In the genomic region with DNA sequence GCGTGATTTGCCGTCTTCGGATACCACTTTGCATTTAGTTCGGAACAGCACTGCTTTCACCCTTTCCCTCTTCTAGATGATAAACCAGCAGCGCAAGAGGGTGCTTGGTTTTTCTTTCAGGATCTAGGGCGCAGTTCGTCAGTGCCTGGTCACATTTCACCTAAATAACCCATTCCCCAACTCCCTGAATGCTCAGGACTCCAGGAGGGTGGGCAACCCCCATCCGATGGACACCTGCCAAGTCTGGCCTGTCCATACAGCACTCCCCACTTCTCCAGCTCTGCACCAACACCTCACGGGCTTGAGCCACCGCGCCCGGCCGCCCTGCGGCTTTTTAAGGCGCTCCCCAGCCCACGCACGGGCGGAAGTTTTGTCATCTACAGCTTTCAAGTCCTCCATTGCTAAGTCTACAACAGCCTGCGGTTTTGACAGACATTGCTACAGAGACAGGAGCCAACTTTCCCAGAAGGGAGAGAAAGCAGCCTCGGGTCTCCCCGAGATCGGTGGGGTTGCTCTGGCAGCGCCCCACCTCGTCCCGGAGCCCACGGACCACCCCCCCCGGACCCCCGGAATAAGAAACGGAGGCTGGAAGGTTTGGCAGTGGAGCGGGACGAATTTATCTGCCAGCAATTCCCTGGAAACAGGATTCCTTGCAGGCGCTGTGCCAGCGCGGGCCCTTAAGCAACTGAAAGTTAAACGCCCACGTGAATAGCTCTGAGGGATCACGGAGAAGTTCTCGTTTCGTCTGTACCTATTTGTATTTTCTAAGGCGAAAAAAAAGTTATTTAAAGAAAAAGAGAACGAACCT, we compare ENCODE assay signal across 9 cellular contexts. TPM values are rescaled to one million over a fixed set of nuclear protein-coding genes. Genes with fewer than 3 reads are reported as not detected.
DNase-seq lines count a peak whose midpoint lies in the region; ATAC-seq lines count a peak whose summit lies in the region.
"Had no signal": no experiment of that assay in that cellular context is flagged by ENCODE, and none has a peak within 500 bp of the region (broad histone marks: within the 10 kb centered on the region; RNA-seq: fewer than 3 reads in every experiment).

No MANE protein-coding gene starts in this region.

- peak overlapping the region; percentile 87 for H3K27ac Mint-ChIP-seq in activated naive CD8-positive, alpha-beta T cell treated with anti-CD3 and anti-CD28 coated beads, Interleukin-2, amount 10 ng/mL, durations not matched to agents 7 days and 5 days

- POLR2A ChIA-PET in activated naive CD8-positive, alpha-beta T cell treated with anti-CD3 and anti-CD28 coated beads, Interleukin-2, amount 10 ng/mL, durations not matched to agents 7 days and 5 days (lab: Charles Lee) = interaction anchor here (0.6 to 2.5 kb wide), 11 partner anchors 10 to 273 kb away, joined by 3 to 14 read pairs (median 5); partner anchors contain the start of genes PEX12 and SLFN12L

- no peaks in the 10 kb centered on the region for H3K27me3 Mint-ChIP-seq in activated naive CD8-positive, alpha-beta T cell treated with anti-CD3 and anti-CD28 coated beads, Interleukin-2, amount 10 ng/mL, durations not matched to agents 7 days and 5 days

- peak overlapping the region; percentile 34; the same call in 1 of the 2 replicates for H3K4me3 ChIP-seq in iPS-18c (ENCODE audit: insufficient read depth, low read depth, low read length)

- peaks cover 2% of the 10 kb centered on the region for H3K9me3 ChIP-seq in iPS-18c (ENCODE audit: control insufficient read depth, insufficient read depth, low read length)

- peak overlapping the region; percentile 78 for H3K4me3 Mint-ChIP-seq in activated naive CD8-positive, alpha-beta T cell treated with anti-CD3 and anti-CD28 coated beads, Interleukin-2, amount 10 ng/mL, durations not matched to agents 7 days and 5 days
- H3K4me3 Mint-ChIP-seq: neural crest cell had no signal

- peaks cover 58% of the 10 kb centered on the region for H3K4me1 Mint-ChIP-seq in activated naive CD8-positive, alpha-beta T cell treated with anti-CD3 and anti-CD28 coated beads, Interleukin-2, amount 10 ng/mL, durations not matched to agents 7 days and 5 days
- H3K4me1 Mint-ChIP-seq: neural crest cell had no signal

- H3K9me3 Mint-ChIP-seq in activated naive CD8-positive, alpha-beta T cell treated with anti-CD3 and anti-CD28 coated beads, Interleukin-2, amount 10 ng/mL, durations not matched to agents 7 days and 5 days = peaks cover 7% of the 10 kb centered on the region

- peak; percentile 63 for ATAC-seq in activated naive CD8-positive, alpha-beta T cell treated with anti-CD3 and anti-CD28 coated beads, Interleukin-2, amount 10 ng/mL, durations not matched to agents 7 days and 5 days (ENCODE audit: low read depth)
- no peak for ATAC-seq in GM18907 (IDR thresholded peaks at IDR 0.05; ENCODE audit: unreplicated experiment)

- peaks cover 90% of the 10 kb centered on the region for H3K36me3 Mint-ChIP-seq in activated naive CD8-positive, alpha-beta T cell treated with anti-CD3 and anti-CD28 coated beads, Interleukin-2, amount 10 ng/mL, durations not matched to agents 7 days and 5 days

- DNase-seq in DMS 273 (lab: John Stamatoyannopoulos, UW; ENCODE audit: unreplicated experiment) = peak; percentile 56
- DNase-seq in DMS 273 treated with DMSO at 0.1 percent for 48 hours (lab: John Stamatoyannopoulos, UW) = no peak
- peak; percentile 80 for DNase-seq in SW480 (ENCODE audit: low spot score)
- peak; percentile 67 for DNase-seq in activated naive CD8-positive, alpha-beta T cell treated with anti-CD3 and anti-CD28 coated beads, Interleukin-2, amount 10 ng/mL, durations not matched to agents 7 days and 5 days
- peak; percentile 71 to 81 (median 78) for DNase-seq in stimulated activated CD4-positive, alpha-beta T cell treated with anti-CD3 and anti-CD28 coated beads, Interleukin-12 subunit alpha, Interleukin-12 subunit beta, amount 100 ng/mL, for 48 hours (ENCODE audit: low read depth in 2 of 3, low spot score in 1 of 3)
- DNase-seq in NCI-H2227 treated with DMSO at 0.1 percent for 48 hours (lab: John Stamatoyannopoulos, UW) = no peak

RNA-seq across cellular contexts. Expression of gene SLFN13, which starts 38.6 kb away (rescaled TPM):
- 10 to 100 TPM; 76.8 to 77.5 TPM for total RNA-seq in activated naive CD8-positive, alpha-beta T cell treated with anti-CD3 and anti-CD28 coated beads, Interleukin-2, amount 10 ng/mL, durations not matched to agents 7 days and 5 days

RNA-seq across cellular contexts. Expression of gene SLFN12L, which starts 50.4 kb away (rescaled TPM):
- total RNA-seq in activated naive CD8-positive, alpha-beta T cell treated with anti-CD3 and anti-CD28 coated beads, Interleukin-2, amount 10 ng/mL, durations not matched to agents 7 days and 5 days = 100 to 1,000 TPM; 133 to 139 TPM
- total RNA-seq: neural crest cell had no signal

RNA-seq across cellular contexts. Expression of gene SLFN12, which starts 54.8 kb away (rescaled TPM):
- 10 to 100 TPM; 19.8 to 21.9 TPM for total RNA-seq in activated naive CD8-positive, alpha-beta T cell treated with anti-CD3 and anti-CD28 coated beads, Interleukin-2, amount 10 ng/mL, durations not matched to agents 7 days and 5 days

Comparison
In these comparisons a context has a peak if more than half of its experiments do, and no peak if none do; other contexts are left out.
1. DNase-seq: peak in DMS 273 (single experiment), SW480 (single experiment), activated naive CD8-positive, alpha-beta T cell treated with anti-CD3 and anti-CD28 coated beads, Interleukin-2, amount 10 ng/mL, durations not matched to agents 7 days and 5 days (single experiment) and stimulated activated CD4-positive, alpha-beta T cell treated with anti-CD3 and anti-CD28 coated beads, Interleukin-12 subunit alpha, Interleukin-12 subunit beta, amount 100 ng/mL, for 48 hours (3 of 3); none in DMS 273 treated with DMSO at 0.1 percent for 48 hours (single experiment) and NCI-H2227 treated with DMSO at 0.1 percent for 48 hours (single experiment).